ENCODE assay signal across 12 cellular contexts in the genomic region with DNA sequence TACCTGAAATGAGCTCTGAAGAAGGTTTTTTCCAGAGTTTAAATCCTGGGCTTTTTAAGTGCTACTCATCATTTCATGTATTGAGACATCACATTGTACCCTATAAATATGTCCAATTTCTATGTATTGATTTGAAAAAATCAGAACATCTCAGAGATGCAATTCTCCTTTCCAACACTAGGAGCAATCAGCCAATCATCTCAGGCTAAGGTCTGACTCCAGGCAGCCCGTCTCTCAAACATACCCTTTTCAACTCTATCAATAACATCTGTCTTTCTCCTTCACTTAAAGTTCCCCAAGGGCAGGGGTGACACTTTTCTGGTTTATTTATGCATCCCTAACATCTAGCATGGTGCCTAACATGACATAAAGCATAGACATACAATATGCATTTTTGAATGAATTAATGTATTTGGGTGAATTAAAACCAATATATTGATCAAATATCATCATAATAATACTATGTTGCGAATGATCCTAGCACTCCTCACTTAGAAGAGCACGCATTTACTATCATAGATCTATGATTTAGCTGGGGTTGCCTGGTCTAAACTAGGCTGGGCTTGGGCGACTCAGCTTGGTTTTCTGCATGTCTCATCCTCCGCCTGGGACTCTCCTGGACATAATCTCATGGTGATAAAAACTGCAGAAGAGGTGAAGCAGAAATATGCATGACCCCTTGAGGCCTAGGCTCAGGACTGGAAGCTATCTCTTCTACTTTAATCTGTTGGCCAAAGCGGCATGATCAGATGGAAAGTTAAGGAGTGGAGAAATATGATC. TPM values are rescaled to one million over a fixed set of nuclear protein-coding genes. Genes with fewer than 3 reads are reported as not detected.
DNase-seq lines count a peak whose midpoint lies in the region; ATAC-seq and TF ChIP-seq lines count a peak whose summit lies in the region.
"Had no signal": no experiment of that assay in that cellular context is flagged by ENCODE, and none has a peak within 500 bp of the region (broad histone marks: within the 10 kb centered on the region; RNA-seq: fewer than 3 reads in every experiment).

No MANE protein-coding gene starts in this region.

- no peak overlapping the region for H3K27ac ChIP-seq in cardiac muscle cell
- H3K27ac ChIP-seq in right atrium auricular region: no peak overlapping the region
- H3K27ac ChIP-seq in Panc1 (ENCODE audit: low read length): no peak overlapping the region
- H3K27ac ChIP-seq in fibroblast of lung (ENCODE audit: insufficient read depth, low read length): no peak overlapping the region
- H3K27ac ChIP-seq in tibial artery: no peak overlapping the region
- no peak overlapping the region for H3K27ac ChIP-seq in vagina
- H3K27ac ChIP-seq: BLaER1 treated with 17β-estradiol and CSF1 and Interleukin-3, amounts not matched to agents 10 nM and 100 nM; body of pancreas had no signal

- TF ChIP-seq CTCF in cardiac muscle cell (IDR thresholded peaks at IDR 0.05; ENCODE audit: low read depth, low read length) (peak; percentile 34), right atrium auricular region (IDR thresholded peaks at IDR 0.05) (peak in 1 of 2 donors; percentile 40), Panc1 (IDR thresholded peaks at IDR 0.05) (peak; percentile 26; the same call in 1 of the 2 replicates), fibroblast of lung (conservative IDR thresholded peaks at IDR 0.05 in 1 of 2, IDR thresholded peaks at IDR 0.05 in 1 of 2; ENCODE audit: low read depth in 1 of 2, low read length in 2 of 2) (peak; percentile 16 to 53), tibial artery (IDR thresholded peaks at IDR 0.05) (peak; percentile 20 to 32), vagina (IDR thresholded peaks at IDR 0.05) (no peak)

- peaks cover 20% of the 10 kb centered on the region for H3K27me3 ChIP-seq in cardiac muscle cell
- no peaks in the 10 kb centered on the region for H3K27me3 ChIP-seq in right atrium auricular region
- peaks cover 7% of the 10 kb centered on the region for H3K27me3 ChIP-seq in Panc1 (ENCODE audit: control insufficient read depth, insufficient read depth, low read length)
- no peaks in the 10 kb centered on the region for H3K27me3 ChIP-seq in fibroblast of lung (ENCODE audit: control insufficient read depth, insufficient read depth, low read length)
- no peaks in the 10 kb centered on the region for H3K27me3 ChIP-seq in tibial artery
- no peaks in the 10 kb centered on the region for H3K27me3 ChIP-seq in vagina
- H3K27me3 ChIP-seq: body of pancreas had no signal

- CTCF ChIA-PET in Panc1 (lab: Charles Lee): no interaction called here

- H3K36me3 ChIP-seq in cardiac muscle cell: no peaks in the 10 kb centered on the region
- no peaks in the 10 kb centered on the region for H3K36me3 ChIP-seq in right atrium auricular region
- no peaks in the 10 kb centered on the region for H3K36me3 ChIP-seq in Panc1 (ENCODE audit: control insufficient read depth, insufficient read depth, low read length)
- no peaks in the 10 kb centered on the region for H3K36me3 ChIP-seq in fibroblast of lung (ENCODE audit: control insufficient read depth, insufficient read depth, low read length)
- no peaks in the 10 kb centered on the region for H3K36me3 ChIP-seq in tibial artery
- no peaks in the 10 kb centered on the region for H3K36me3 ChIP-seq in vagina
- H3K36me3 ChIP-seq: BLaER1 treated with 17β-estradiol and CSF1 and Interleukin-3, amounts not matched to agents 10 nM and 100 nM had no signal

- H3K4me1 ChIP-seq in cardiac muscle cell (ENCODE audit: low read depth) (peaks cover 5% of the 10 kb centered on the region), right atrium auricular region (peaks cover 0 to 5% of the 10 kb centered on the region in 2 donors), Panc1 (ENCODE audit: control insufficient read depth, insufficient read depth, low read length) (0 out of 2 replicates have a peak, but pooled peaks cover 3% of the 10 kb centered on the region), fibroblast of lung (ENCODE audit: control insufficient read depth, extremely low read depth, insufficient read depth, low read length) (no peaks in the 10 kb centered on the region), tibial artery (peaks cover 0 to 19% (median 4%) of the 10 kb centered on the region in 4 donors), vagina (peaks cover 10% of the 10 kb centered on the region)

- no peaks in the 10 kb centered on the region for H3K9me3 ChIP-seq in cardiac muscle cell (ENCODE audit: low read depth)
- no peaks in the 10 kb centered on the region for H3K9me3 ChIP-seq in right atrium auricular region
- no peaks in the 10 kb centered on the region for H3K9me3 ChIP-seq in Panc1 (ENCODE audit: control insufficient read depth, insufficient read depth, low read depth, low read length)
- no peaks in the 10 kb centered on the region for H3K9me3 ChIP-seq in fibroblast of lung (ENCODE audit: control insufficient read depth, insufficient read depth, low read depth, low read length)
- no peaks in the 10 kb centered on the region for H3K9me3 ChIP-seq in tibial artery
- H3K9me3 ChIP-seq in vagina: no peaks in the 10 kb centered on the region
- H3K9me3 ChIP-seq: body of pancreas had no signal

- no peak overlapping the region for H2AFZ ChIP-seq in fibroblast of lung (ENCODE audit: low read length)

- no peak overlapping the region for H3K4me2 ChIP-seq in fibroblast of lung (ENCODE audit: extremely low read depth, insufficient read depth, low read length)
- H3K4me2 ChIP-seq: BLaER1 treated with 17β-estradiol and CSF1 and Interleukin-3, amounts not matched to agents 10 nM and 100 nM had no signal

- no peak for TF ChIP-seq POLR2A in vagina (IDR thresholded peaks at IDR 0.05)

- H4K20me1 ChIP-seq in fibroblast of lung (ENCODE audit: control insufficient read depth, extremely low read depth, insufficient read depth, low read length): no peaks in the 10 kb centered on the region
- H4K20me1 ChIP-seq: BLaER1 treated with 17β-estradiol and CSF1 and Interleukin-3, amounts not matched to agents 10 nM and 100 nM had no signal

- BruUV-seq in Panc1 (replicated peaks; lab: Mats Ljungman, UMichigan): no TSS peak

- H3K4me3 ChIP-seq in cardiac muscle cell: no peak overlapping the region
- no peak overlapping the region for H3K4me3 ChIP-seq in right atrium auricular region
- H3K4me3 ChIP-seq in Panc1 (ENCODE audit: low read depth in 2 of 2, low read length in 2 of 2): no peak overlapping the region
- no peak overlapping the region for H3K4me3 ChIP-seq in fibroblast of lung (replicated peaks in 1 of 4; ENCODE audit: control extremely low read depth in 1 of 4, insufficient read depth in 1 of 4, low read depth in 3 of 4, low read length in 4 of 4)
- no peak overlapping the region for H3K4me3 ChIP-seq in tibial artery
- no peak overlapping the region for H3K4me3 ChIP-seq in vagina
- H3K4me3 ChIP-seq: BLaER1 treated with 17β-estradiol and CSF1 and Interleukin-3, amounts not matched to agents 10 nM and 100 nM; body of pancreas had no signal

- ATAC-seq in Panc1 (no peak), HG02763 (IDR thresholded peaks at IDR 0.05; ENCODE audit: unreplicated experiment) (no peak)
- ATAC-seq: body of pancreas had no signal

- H3K79me2 ChIP-seq in fibroblast of lung (ENCODE audit: control insufficient read depth, insufficient read depth, low read length): no peaks in the 10 kb centered on the region

- in situ Hi-C loops in Panc1 (cut with HindIII; ENCODE audit: low pct_unique_long_range_greater_than_20kb, low sequenced_read_pairs): no loop called here

- DNase-seq in cardiac muscle cell (ENCODE audit: low read depth in 1 of 2, low spot score in 1 of 2) (no peak), right atrium auricular region (ENCODE audit: low spot score) (no peak), Panc1 (ENCODE audit: low read depth, low spot score) (no peak), fibroblast of lung (ENCODE audit: low read depth in 2 of 2) (no peak), tibial artery (no peak), activated gamma-delta T cell treated with Interleukin-2 at 50 U/mL for 16 hours (no peak), vagina (ENCODE audit: extremely low spot score in 2 of 2) (no peak)
- DNase-seq: body of pancreas, NCI-H345, small intestine had no signal

- intact Hi-C loops in Panc1 (cut with micrococcal nuclease; ENCODE audit: unreplicated experiment) (no loop called here), tibial artery (cut with DNase I; ENCODE audit: low total_unique reads) (loop anchor here (5.0 kb wide), 1 partner anchor 1145 kb away; no protein-coding TSS in a partner anchor), vagina (cut with DNase I) (no loop called here)

- POLR2A ChIA-PET in Panc1 (lab: Charles Lee): no interaction called here

- no peak overlapping the region for H3K9ac ChIP-seq in fibroblast of lung (ENCODE audit: insufficient read depth, low read length)
- H3K9ac ChIP-seq: BLaER1 treated with 17β-estradiol and CSF1 and Interleukin-3, amounts not matched to agents 10 nM and 100 nM had no signal

RNA-seq across cellular contexts. Expression of gene CDH11, which starts 5.2 kb away (rescaled TPM):
- total RNA-seq in cardiac muscle cell (82.7 and 99.3 TPM in 2 replicates), right atrium auricular region (10 to 100 TPM; 51.6 to 59.1 TPM), Panc1 (2021; ENCODE audit: unreplicated experiment) (0.64 TPM), fibroblast of lung (220 and 302 TPM in 2 replicates), vagina (45.2 TPM)
- polyA plus RNA-seq in cardiac muscle cell (21.1 and 29.4 TPM in 2 replicates), fibroblast of lung (290 and 335 TPM in 2 replicates)
- polyA plus RNA-seq in Panc1 (2012; ENCODE audit: insufficient read length): 1.2 TPM
- polyA plus RNA-seq in fibroblast of lung (2012): 236 and 265 TPM in 2 replicates
- polyA minus RNA-seq in fibroblast of lung (ENCODE audit: low replicate concordance): 308 and 372 TPM in 2 replicates

Comparison
In these comparisons a context has a peak if more than half of its experiments do, and no peak if none do; other contexts are left out.
1. CTCF ChIP-seq: peak in cardiac muscle cell (single experiment), Panc1 (single experiment), fibroblast of lung (2 of 2) and tibial artery (2 of 2); none in vagina (0 of 3).
2. RNA of gene CDH11, which starts 5.2 kb away (total RNA-seq): 220 to 302 TPM in fibroblast of lung, 82.7 to 99.3 TPM in cardiac muscle cell, 51.6 to 59.1 TPM in right atrium auricular region and 45.2 TPM in vagina (single experiment); 0.64 TPM in Panc1 (single experiment); every median in the first group is over 10 times any median in the second.